ENCODE assay signal across 8 cellular contexts in genomic region chr2:38434595-38434994, GRCh38.
"Had no signal": no experiment of that assay in that cellular context is flagged by ENCODE, and none has a peak within 500 bp of the region (broad histone marks: within the 10 kb centered on the region; RNA-seq: fewer than 3 reads in every experiment).

No MANE protein-coding gene starts in this region.

- H3K27ac Mint-ChIP-seq: H9, IgD-negative memory B cell had no signal

- H3K4me3 ChIP-seq: GM23248 had no signal

- H3K4me3 Mint-ChIP-seq: H9, IgD-negative memory B cell had no signal

- H2AFZ ChIP-seq: GM23248 had no signal

- DNase-seq: GM23248, GOT3, H9, HCEC 1CT, KBM-7 had no signal

- H3K4me1 Mint-ChIP-seq: IgD-negative memory B cell had no signal

- H3K27ac ChIP-seq: GM23248 had no signal

- H3K9ac ChIP-seq: GM23248 had no signal

- FAIRE-seq: H54, HTR-8/SVneo had no signal
